Comparison of ENCODE assay signal across 8 cellular contexts in the genomic region with DNA sequence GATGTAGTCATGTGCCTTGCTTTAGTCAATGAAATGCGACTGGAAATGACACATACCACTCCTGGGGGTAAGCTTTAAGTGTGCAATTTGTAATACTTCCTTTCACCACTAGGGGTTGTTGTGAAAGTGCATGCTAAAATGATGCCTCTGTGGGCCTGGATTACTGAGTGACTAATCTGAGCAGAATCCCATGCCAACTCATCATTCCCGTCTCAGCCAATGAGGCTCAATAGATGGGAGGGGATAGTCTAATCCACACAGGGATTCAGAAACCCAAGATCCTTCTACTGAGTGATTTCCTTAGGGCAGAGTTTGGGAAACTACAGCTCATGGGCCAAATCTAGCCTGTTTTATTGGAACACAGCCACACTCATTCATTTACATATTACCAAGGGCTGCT. TPM values are rescaled to one million over a fixed set of nuclear protein-coding genes. Genes with fewer than 3 reads are reported as not detected.
DNase-seq lines count a peak whose midpoint lies in the region; ATAC-seq and TF ChIP-seq lines count a peak whose summit lies in the region.

No MANE protein-coding gene starts in this region.

- TF ChIP-seq CTCF in heart right ventricle (IDR thresholded peaks at IDR 0.05) (peak in 6 of 9 donors; percentile 26 to 55 (median 40)), OCI-LY1 (IDR thresholded peaks at IDR 0.05; ENCODE audit: low read length) (peak; percentile 71), esophagus squamous epithelium (IDR thresholded peaks at IDR 0.05) (peak in 5 of 6 experiments; percentile 29 to 56 (median 42))

- DNase-seq in heart right ventricle (no peak), Right ventricle myocardium superior (no peak), esophagus squamous epithelium (lab: John Stamatoyannopoulos, UW) (no peak), aorta (no peak), AML-193 (lab: John Stamatoyannopoulos, UW) (no peak)
- DNase-seq in stimulated activated effector memory CD8-positive, alpha-beta T cell treated with anti-CD3 and anti-CD28 coated beads, Interleukin-12 subunit alpha, Interleukin-12 subunit beta, amount 100 ng/mL, for 72 hours (ENCODE audit: low spot score in 2 of 2) = no peak

- H3K4me2 ChIP-seq in OCI-LY1 (ENCODE audit: low read length) = no peak overlapping the region

- no peak overlapping the region for H3K4me3 Mint-ChIP-seq in stimulated activated effector memory CD8-positive, alpha-beta T cell treated with anti-CD3 and anti-CD28 coated beads, Interleukin-12 subunit alpha, Interleukin-12 subunit beta, amount 100 ng/mL, for 72 hours

- intact Hi-C loops in heart right ventricle (cut with DNase I) = no loop called here
- intact Hi-C loops in Right ventricle myocardium superior (cut with DNase I) = no loop called here
- intact Hi-C loops in esophagus squamous epithelium (cut with DNase I) = no loop called here
- intact Hi-C loops in aorta (cut with DNase I) = no loop called here

- no peak for ATAC-seq in heart right ventricle
- ATAC-seq in Right ventricle myocardium superior (ENCODE audit: poor library complexity) = no peak
- peak; percentile 77 for ATAC-seq in HG02852 (IDR thresholded peaks at IDR 0.05; ENCODE audit: unreplicated experiment)
- peak; percentile 76 for ATAC-seq in stimulated activated effector memory CD8-positive, alpha-beta T cell treated with anti-CD3 and anti-CD28 coated beads, Interleukin-12 subunit alpha, Interleukin-12 subunit beta, amount 100 ng/mL, for 72 hours
- no peak for ATAC-seq in aorta (ENCODE audit: low FRiP score)

- H3K9me3 ChIP-seq in heart right ventricle = peaks cover 0 to 3% (median 0%) of the 10 kb centered on the region in 11 donors
- H3K9me3 ChIP-seq in OCI-LY1 (ENCODE audit: low read length) = no peaks in the 10 kb centered on the region
- H3K9me3 ChIP-seq in esophagus squamous epithelium = no peaks in the 10 kb centered on the region
- peaks cover 3% of the 10 kb centered on the region for H3K9me3 ChIP-seq in aorta (ENCODE audit: control insufficient read depth, low read length)

- H2AFZ ChIP-seq in OCI-LY1 (ENCODE audit: low read length) = no peak overlapping the region

- H3K4me1 Mint-ChIP-seq in stimulated activated effector memory CD8-positive, alpha-beta T cell treated with anti-CD3 and anti-CD28 coated beads, Interleukin-12 subunit alpha, Interleukin-12 subunit beta, amount 100 ng/mL, for 72 hours = no peaks in the 10 kb centered on the region

- no peaks in the 10 kb centered on the region for H3K4me1 ChIP-seq in heart right ventricle
- H3K4me1 ChIP-seq in OCI-LY1 (ENCODE audit: insufficient read depth, low read length, severe bottlenecking) = no peaks in the 10 kb centered on the region
- H3K4me1 ChIP-seq in esophagus squamous epithelium = no peaks in the 10 kb centered on the region
- H3K4me1 ChIP-seq in aorta (ENCODE audit: control insufficient read depth in 1 of 2, insufficient read depth in 2 of 2, low read length in 2 of 2) = no peaks in the 10 kb centered on the region

- H4K20me1 ChIP-seq in OCI-LY1 (ENCODE audit: insufficient read depth, low read length) = no peaks in the 10 kb centered on the region

- no peak overlapping the region for H3K27ac Mint-ChIP-seq in stimulated activated effector memory CD8-positive, alpha-beta T cell treated with anti-CD3 and anti-CD28 coated beads, Interleukin-12 subunit alpha, Interleukin-12 subunit beta, amount 100 ng/mL, for 72 hours

- no peaks in the 10 kb centered on the region for H3K79me2 ChIP-seq in OCI-LY1 (ENCODE audit: insufficient read depth, low read length)

- H3K27me3 ChIP-seq in heart right ventricle = peaks cover 0 to 6% (median 0%) of the 10 kb centered on the region in 7 donors
- H3K27me3 ChIP-seq in OCI-LY1 (ENCODE audit: insufficient read depth, low read length) = no peaks in the 10 kb centered on the region
- no peaks in the 10 kb centered on the region for H3K27me3 ChIP-seq in esophagus squamous epithelium
- no peaks in the 10 kb centered on the region for H3K27me3 ChIP-seq in aorta (ENCODE audit: control insufficient read depth in 1 of 2, insufficient read depth in 2 of 2, low read length in 1 of 2)

- no peak overlapping the region for H3K4me3 ChIP-seq in heart right ventricle
- H3K4me3 ChIP-seq in OCI-LY1 (ENCODE audit: low read depth, low read length, poor library complexity, severe bottlenecking) = no peak overlapping the region
- no peak overlapping the region for H3K4me3 ChIP-seq in esophagus squamous epithelium
- no peak overlapping the region for H3K4me3 ChIP-seq in aorta (ENCODE audit: low read length in 2 of 2)

- no peaks in the 10 kb centered on the region for H3F3A ChIP-seq in OCI-LY1 (ENCODE audit: insufficient read depth, low read length)

- no peaks in the 10 kb centered on the region for H3K36me3 Mint-ChIP-seq in stimulated activated effector memory CD8-positive, alpha-beta T cell treated with anti-CD3 and anti-CD28 coated beads, Interleukin-12 subunit alpha, Interleukin-12 subunit beta, amount 100 ng/mL, for 72 hours

- TF ChIP-seq POLR2A in esophagus squamous epithelium (IDR thresholded peaks at IDR 0.05) = no peak

- H3K9me2 ChIP-seq in OCI-LY1 (ENCODE audit: low read depth, low read length) = no peaks in the 10 kb centered on the region

- H3K9ac ChIP-seq in OCI-LY1 (ENCODE audit: low read length) = no peak overlapping the region

- WGBS in heart right ventricle, 2 donors = 64% methylated on average over 2 of the region's 2 CpGs
- 22 to 57% methylated on average over 1 to 2 of the region's 2 CpGs for WGBS in esophagus squamous epithelium, 2 donors
- 71 to 76% methylated on average over 2 of the region's 2 CpGs for WGBS in aorta, 2 donors

- no peaks in the 10 kb centered on the region for H3K36me3 ChIP-seq in heart right ventricle
- no peaks in the 10 kb centered on the region for H3K36me3 ChIP-seq in OCI-LY1 (ENCODE audit: insufficient read depth, low read length)
- no peaks in the 10 kb centered on the region for H3K36me3 ChIP-seq in esophagus squamous epithelium
- H3K36me3 ChIP-seq in aorta (ENCODE audit: control insufficient read depth in 1 of 2, insufficient read depth in 2 of 2, low read length in 1 of 2) = no peaks in the 10 kb centered on the region

- no peak overlapping the region for H3K27ac ChIP-seq in heart right ventricle
- no peak overlapping the region for H3K27ac ChIP-seq in OCI-LY1 (ENCODE audit: low read depth, low read length, poor library complexity, severe bottlenecking)
- H3K27ac ChIP-seq in esophagus squamous epithelium = no peak overlapping the region
- no peak overlapping the region for H3K27ac ChIP-seq in aorta (ENCODE audit: low read depth in 1 of 2, low read length in 2 of 2)

- H3K9me3 Mint-ChIP-seq in stimulated activated effector memory CD8-positive, alpha-beta T cell treated with anti-CD3 and anti-CD28 coated beads, Interleukin-12 subunit alpha, Interleukin-12 subunit beta, amount 100 ng/mL, for 72 hours = no peaks in the 10 kb centered on the region

RNA-seq across cellular contexts. Expression of a gene that starts 54.0 kb away (rescaled TPM):
- total RNA-seq in heart right ventricle = under 1 TPM in 2 of 10 donors, not detected in 8; 0.15 to 0.28 TPM
- under 1 TPM in 1 of 2 donors, not detected in 1; under 0.01 TPM for polyA plus RNA-seq in heart right ventricle
- total RNA-seq in Right ventricle myocardium superior = not detected
- under 1 TPM in 1 of 4 donors, not detected in 3; 0.38 TPM for total RNA-seq in esophagus squamous epithelium
- under 1 TPM; 0.10 to 0.15 TPM for total RNA-seq in aorta
- under 1 TPM in 1 of 2 donors, not detected in 1; 0.03 TPM for polyA plus RNA-seq in aorta

Comparison
In these comparisons a context has a peak if more than half of its experiments do, and no peak if none do; other contexts are left out.
1. ATAC-seq: peak in HG02852 (single experiment) and stimulated activated effector memory CD8-positive, alpha-beta T cell treated with anti-CD3 and anti-CD28 coated beads, Interleukin-12 subunit alpha, Interleukin-12 subunit beta, amount 100 ng/mL, for 72 hours (single experiment); none in heart right ventricle (0 of 8), Right ventricle myocardium superior (single experiment) and aorta (single experiment).
2. Peak in every context shown above with its lines, with median percentiles within 50 percentile points of each other: CTCF ChIP-seq.